Comparison of ENCODE assay signal across 1 cellular context in genomic region chr12:119699199-119699765, GRCh38.
TF ChIP-seq lines count a peak whose summit lies in the region.

No MANE protein-coding gene starts in this region.

TF ChIP-seq in HCT116, 20 proteins besides CTCF, POLR2A, EP300 and RAD21 (continued from another document):
- TF ChIP-seq REST (IDR thresholded peaks at IDR 0.05; ENCODE audit: low read depth), result no peak
